Comparison of ENCODE assay signal across 12 cellular contexts in the genomic region with DNA sequence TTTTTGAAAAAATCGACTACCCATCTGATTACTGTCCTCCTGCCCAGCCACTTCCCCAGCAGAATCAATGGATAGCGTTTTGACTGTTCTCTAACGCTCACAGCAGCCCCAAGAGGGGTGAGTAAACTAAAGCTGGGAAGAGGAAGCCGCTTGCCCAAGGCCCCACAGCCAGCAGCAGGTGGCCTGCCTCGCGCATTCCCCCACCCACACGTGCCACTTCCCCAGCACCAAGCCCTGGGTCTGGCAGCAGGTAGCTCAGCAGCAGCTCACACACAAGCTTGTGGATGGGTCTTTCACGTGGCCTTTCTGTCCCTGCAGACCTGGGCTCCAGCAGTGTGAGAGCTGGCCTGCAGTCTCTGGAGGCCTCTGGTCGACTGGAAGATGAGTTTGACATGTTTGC. TPM values are rescaled to one million over a fixed set of nuclear protein-coding genes. Genes with fewer than 3 reads are reported as not detected.
DNase-seq lines count a peak whose midpoint lies in the region; ATAC-seq and TF ChIP-seq lines count a peak whose summit lies in the region.
"Had no signal": no experiment of that assay in that cellular context is flagged by ENCODE, and none has a peak within 500 bp of the region (broad histone marks: within the 10 kb centered on the region; RNA-seq: fewer than 3 reads in every experiment).

No MANE protein-coding gene starts in this region.

- intact Hi-C loops in gastrocnemius medialis (cut with DNase I; ENCODE audit: low total_unique reads) = no loop called here

- CTCF ChIA-PET in HEK293 (lab: Yijun Ruan, JAX) = interaction anchor here (0.5 kb wide), 1 partner anchor 14 kb away, joined by 3 read pairs; no protein-coding TSS in a partner anchor

- TF ChIP-seq CTCF in HEK293 (tag by site-specific recombination; IDR thresholded peaks at IDR 0.05) = no peak
- no peak for TF ChIP-seq CTCF in gastrocnemius medialis (IDR thresholded peaks at IDR 0.05 in 4 of 5, conservative IDR thresholded peaks at IDR 0.05 in 1 of 5)

- TF ChIP-seq POLR2A in gastrocnemius medialis (IDR thresholded peaks at IDR 0.05) = no peak

- no peak overlapping the region for H3K27ac ChIP-seq in HEK293 (ENCODE audit: extremely low read depth, low read depth, low read length)
- peak overlapping the region; percentile 10 to 54 (median 32) for H3K27ac ChIP-seq in gastrocnemius medialis
- H3K27ac ChIP-seq: lower lobe of right lung had no signal

- H3K4me1 ChIP-seq in HEK293 (ENCODE audit: control insufficient read depth, insufficient read depth, low read length) = no peaks in the 10 kb centered on the region
- peaks cover 7 to 10% of the 10 kb centered on the region in 2 donors for H3K4me1 ChIP-seq in gastrocnemius medialis

- no peaks in the 10 kb centered on the region for H3K27me3 ChIP-seq in gastrocnemius medialis

- no peaks in the 10 kb centered on the region for H3K9me3 ChIP-seq in HEK293 (ENCODE audit: control insufficient read depth, insufficient read depth, low read depth, low read length)
- no peaks in the 10 kb centered on the region for H3K9me3 ChIP-seq in gastrocnemius medialis
- H3K9me3 ChIP-seq: lower lobe of right lung had no signal

- H3K36me3 ChIP-seq in HEK293 (ENCODE audit: control insufficient read depth in 2 of 2, insufficient read depth in 1 of 2, low read length in 2 of 2) (peaks cover 4 to 92% of the 10 kb centered on the region in 2 experiments; a peak in 2 of 3 replicates), gastrocnemius medialis (peaks cover 0 to 83% of the 10 kb centered on the region in 2 donors)

- peak; percentile 62 for DNase-seq in activated CD4-positive, alpha-beta T cell treated with anti-CD3 and anti-CD28 coated beads for 48 hours
- no peak for DNase-seq in activated CD4-positive, alpha-beta T cell treated with anti-CD3 and anti-CD28 coated beads, Interleukin-2, amount 50 U/mL, for 4 hours
- peak; percentile 27 to 39 for DNase-seq in activated CD4-positive, alpha-beta T cell treated with anti-CD3 and anti-CD28 coated beads, Interleukin-2, amount 50 U/mL, for 48 hours
- DNase-seq in gastrocnemius medialis (no peak), NCI-H82 treated with DMSO at 0.1 percent for 48 hours (lab: John Stamatoyannopoulos, UW; ENCODE audit: unreplicated experiment) (no peak), 8988T (no peak), NK-92 (lab: John Stamatoyannopoulos, UW; ENCODE audit: unreplicated experiment) (no peak)
- DNase-seq: aorta, endodermal cell, IMR-90, lower lobe of right lung had no signal

- ATAC-seq in gastrocnemius medialis = no peak
- ATAC-seq: lower lobe of right lung had no signal

- POLR2A ChIA-PET in HEK293 (lab: Yijun Ruan, JAX) = no interaction called here

- H3K4me3 ChIP-seq in HEK293 (ENCODE audit: low read depth, low read length) (no peak overlapping the region), gastrocnemius medialis (no peak overlapping the region)
- H3K4me3 ChIP-seq: lower lobe of right lung had no signal

- in situ Hi-C loops in gastrocnemius medialis (cut with MboI; ENCODE audit: low sequenced_read_pairs in 4 of 4) = loop anchor here in 2 of 4 donors (25.0 kb wide), 1 partner anchor 253 kb away; no protein-coding TSS in a partner anchor

TF ChIP-seq in HEK293, 187 proteins besides CTCF, POLR2A, EP300 and RAD21:
- TF ChIP-seq SCRT2 (tag by site-specific recombination; IDR thresholded peaks at IDR 0.05) (peak; percentile 60; the same call in 1 of the 2 replicates), ZFHX2 (tag by site-specific recombination; conservative IDR thresholded peaks at IDR 0.05) (peak; percentile 34; the same call in 1 of the 2 replicates), ZIC2 (tag by site-specific recombination; IDR thresholded peaks at IDR 0.05) (peak; percentile 88), OSR2 (tag by site-specific recombination; IDR thresholded peaks at IDR 0.05) (no peak)
- TF ChIP-seq, protein P1, sequence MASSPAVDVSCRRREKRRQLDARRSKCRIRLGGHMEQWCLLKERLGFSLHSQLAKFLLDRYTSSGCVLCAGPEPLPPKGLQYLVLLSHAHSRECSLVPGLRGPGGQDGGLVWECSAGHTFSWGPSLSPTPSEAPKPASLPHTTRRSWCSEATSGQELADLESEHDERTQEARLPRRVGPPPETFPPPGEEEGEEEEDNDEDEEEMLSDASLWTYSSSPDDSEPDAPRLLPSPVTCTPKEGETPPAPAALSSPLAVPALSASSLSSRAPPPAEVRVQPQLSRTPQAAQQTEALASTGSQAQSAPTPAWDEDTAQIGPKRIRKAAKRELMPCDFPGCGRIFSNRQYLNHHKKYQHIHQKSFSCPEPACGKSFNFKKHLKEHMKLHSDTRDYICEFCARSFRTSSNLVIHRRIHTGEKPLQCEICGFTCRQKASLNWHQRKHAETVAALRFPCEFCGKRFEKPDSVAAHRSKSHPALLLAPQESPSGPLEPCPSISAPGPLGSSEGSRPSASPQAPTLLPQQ (tag by site-specific recombination; IDR thresholded peaks at IDR 0.05) = no peak
TF ChIP-seq in HEK293: peak in this region for 3.

RNA-seq across cellular contexts. Expression of a gene that starts 34.3 kb away (rescaled TPM):
- total RNA-seq in gastrocnemius medialis = 100 to 1,000 TPM; 363 to 609 (median 425) TPM

RNA-seq across cellular contexts. Expression of a gene that starts 46.9 kb away (rescaled TPM):
- 100 to 1,000 TPM in 1 of 4 donors, 10 to 100 TPM in 3; 11.4 to 131 (median 22.2) TPM for total RNA-seq in gastrocnemius medialis

Comparison
In these comparisons a context has a peak if more than half of its experiments do, and no peak if none do; other contexts are left out.
1. DNase-seq: peak in activated CD4-positive, alpha-beta T cell treated with anti-CD3 and anti-CD28 coated beads for 48 hours (single experiment) and activated CD4-positive, alpha-beta T cell treated with anti-CD3 and anti-CD28 coated beads, Interleukin-2, amount 50 U/mL, for 48 hours (2 of 2); none in activated CD4-positive, alpha-beta T cell treated with anti-CD3 and anti-CD28 coated beads, Interleukin-2, amount 50 U/mL, for 4 hours (0 of 2), gastrocnemius medialis (0 of 2), NCI-H82 treated with DMSO at 0.1 percent for 48 hours (single experiment), 8988T (single experiment) and NK-92 (single experiment).